ENCODE assay signal across 6 cellular contexts in the genomic region with DNA sequence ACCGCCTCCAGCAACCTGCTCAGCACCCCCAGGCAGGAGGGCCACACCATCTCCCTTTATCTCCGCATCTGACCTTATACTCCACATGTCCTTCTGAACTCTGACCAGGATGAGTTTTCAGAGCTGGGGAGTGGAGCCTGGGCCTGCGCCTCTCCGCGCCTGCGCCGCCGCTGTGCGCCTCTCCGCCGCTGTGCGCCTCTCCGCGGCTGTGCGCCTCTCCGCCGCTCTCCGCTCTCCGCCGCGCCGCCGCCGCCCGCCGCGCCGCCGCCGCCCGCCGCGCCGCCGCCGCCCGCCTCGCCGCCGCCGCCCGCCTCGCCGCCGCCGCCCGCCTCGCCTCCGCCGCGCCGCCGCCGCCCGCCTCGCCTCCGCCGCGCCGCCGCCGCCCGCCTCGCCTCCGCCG.
DNase-seq lines count a peak whose midpoint lies in the region; ATAC-seq, FAIRE-seq and TF ChIP-seq lines count a peak whose summit lies in the region.
"Not testable (repeated sequence)": the region's sequence is repeated elsewhere in the genome, so short reads cannot be mapped to it uniquely, and the experiment has no call there.

No MANE protein-coding gene starts in this region.

- H2BK15ac ChIP-seq in mesendoderm (replicated peaks; ENCODE audit: low read depth): not testable (repeated sequence)

- not testable (repeated sequence) for H3K36me3 Mint-ChIP-seq in activated CD4-positive, alpha-beta T cell treated with anti-CD3 and anti-CD28 coated beads, Interleukin-2, amount 10 ng/mL, durations not matched to agents 24 days and 14 days (ENCODE audit: low read depth); glutamatergic neuron (ENCODE audit: unreplicated experiment); osteocyte (ENCODE audit: unreplicated experiment)

- H3K4me1 ChIP-seq in kidney (ENCODE audit: control insufficient read depth in 1 of 2, insufficient read depth in 1 of 2, low read depth in 1 of 2, low read length in 2 of 2); mesendoderm (ENCODE audit: control insufficient read depth, low read depth, low read length): not testable (repeated sequence)

- intact Hi-C loops in activated CD4-positive, alpha-beta T cell treated with anti-CD3 and anti-CD28 coated beads, Interleukin-2, amount 10 ng/mL, durations not matched to agents 24 days and 14 days (cut with micrococcal nuclease); kidney (cut with DNase I): not testable (repeated sequence)

- not testable (repeated sequence) for H3K27ac ChIP-seq in kidney (ENCODE audit: low read depth in 2 of 2, low read length in 2 of 2); mesendoderm (ENCODE audit: low read depth, low read length)

- not testable (repeated sequence) for H3K4me2 ChIP-seq in mesendoderm (ENCODE audit: low read length)

- not testable (repeated sequence) for FAIRE-seq in kidney (lab: Jason Lieb, UNC)

- not testable (repeated sequence) for H3K23ac ChIP-seq in mesendoderm (ENCODE audit: low read length)

- not testable (repeated sequence) for H3K18ac ChIP-seq in mesendoderm (ENCODE audit: low read length)

- TF ChIP-seq CTCF in glutamatergic neuron (IDR thresholded peaks at IDR 0.05; ENCODE audit: partially characterized antibody, unreplicated experiment); kidney (IDR thresholded peaks at IDR 0.05; ENCODE audit: borderline replicate concordance, extremely low read depth, insufficient read depth); osteocyte (IDR thresholded peaks at IDR 0.05): not testable (repeated sequence)

- not testable (repeated sequence) for H3K27me3 Mint-ChIP-seq in activated CD4-positive, alpha-beta T cell treated with anti-CD3 and anti-CD28 coated beads, Interleukin-2, amount 10 ng/mL, durations not matched to agents 24 days and 14 days; glutamatergic neuron (ENCODE audit: unreplicated experiment); osteocyte (ENCODE audit: unreplicated experiment)

- peak; percentile 52 for ATAC-seq in GM21381 (IDR thresholded peaks at IDR 0.05; ENCODE audit: unreplicated experiment)

- WGBS in mesendoderm (ENCODE audit: extremely low coverage, insufficient coverage, low lambda C conversion rate): no CpG with 5 or more reads among the region's 66 CpGs

- not testable (repeated sequence) for H3K4me3 ChIP-seq in kidney (ENCODE audit: low read length in 2 of 2); mesendoderm (ENCODE audit: low read length)

- H3K4me3 Mint-ChIP-seq in activated CD4-positive, alpha-beta T cell treated with anti-CD3 and anti-CD28 coated beads, Interleukin-2, amount 10 ng/mL, durations not matched to agents 24 days and 14 days; glutamatergic neuron (ENCODE audit: unreplicated experiment): not testable (repeated sequence)
- peak overlapping the region; percentile 26 for H3K4me3 Mint-ChIP-seq in osteocyte (ENCODE audit: unreplicated experiment)

- not testable (repeated sequence) for H2BK120ac ChIP-seq in mesendoderm (ENCODE audit: low read depth, low read length)

- H3K79me1 ChIP-seq in mesendoderm (ENCODE audit: low read length): not testable (repeated sequence)

- H3K79me2 ChIP-seq in mesendoderm (ENCODE audit: control insufficient read depth, insufficient read depth, low read length): not testable (repeated sequence)

- H2BK5ac ChIP-seq in mesendoderm (ENCODE audit: low read length): not testable (repeated sequence)

- H3K9me3 Mint-ChIP-seq in activated CD4-positive, alpha-beta T cell treated with anti-CD3 and anti-CD28 coated beads, Interleukin-2, amount 10 ng/mL, durations not matched to agents 24 days and 14 days; glutamatergic neuron (ENCODE audit: unreplicated experiment); osteocyte (ENCODE audit: unreplicated experiment): not testable (repeated sequence)

- not testable (repeated sequence) for H3K4me1 Mint-ChIP-seq in activated CD4-positive, alpha-beta T cell treated with anti-CD3 and anti-CD28 coated beads, Interleukin-2, amount 10 ng/mL, durations not matched to agents 24 days and 14 days; glutamatergic neuron (ENCODE audit: low read depth, unreplicated experiment); osteocyte (ENCODE audit: unreplicated experiment)

- not testable (repeated sequence) for H3K36me3 ChIP-seq in kidney (ENCODE audit: control insufficient read depth in 1 of 2, insufficient read depth in 2 of 2, low read length in 2 of 2); mesendoderm (ENCODE audit: control insufficient read depth, insufficient read depth, low read length)

- not testable (repeated sequence) for H4K8ac ChIP-seq in mesendoderm (ENCODE audit: low read depth, low read length)

- not testable (repeated sequence) for H3K9me3 ChIP-seq in kidney (ENCODE audit: control insufficient read depth in 1 of 2, low read length in 2 of 2)

- H3K56ac ChIP-seq in mesendoderm (ENCODE audit: low read length): not testable (repeated sequence)

- H3K27ac Mint-ChIP-seq in activated CD4-positive, alpha-beta T cell treated with anti-CD3 and anti-CD28 coated beads, Interleukin-2, amount 10 ng/mL, durations not matched to agents 24 days and 14 days; glutamatergic neuron (ENCODE audit: unreplicated experiment); osteocyte (ENCODE audit: unreplicated experiment): not testable (repeated sequence)

- not testable (repeated sequence) for H2AK5ac ChIP-seq in mesendoderm (ENCODE audit: low read length)

- H3K27me3 ChIP-seq in mesendoderm (ENCODE audit: insufficient read depth, low read length, poor library complexity): not testable (repeated sequence)

- H4K5ac ChIP-seq in mesendoderm (ENCODE audit: low read length): not testable (repeated sequence)

- H3K4ac ChIP-seq in mesendoderm (ENCODE audit: low read depth, low read length): not testable (repeated sequence)

- DNase-seq in activated CD4-positive, alpha-beta T cell treated with anti-CD3 and anti-CD28 coated beads, Interleukin-2, amount 10 ng/mL, durations not matched to agents 24 days and 14 days: peak; percentile 2
- DNase-seq in glutamatergic neuron (peak; percentile 12), kidney (peak; percentile 0), mesendoderm (peak; percentile 0)
- not testable (repeated sequence) for DNase-seq in osteocyte (ENCODE audit: extremely low spot score, unreplicated experiment)

- not testable (repeated sequence) for H3K9ac ChIP-seq in kidney (ENCODE audit: low read length in 2 of 2); mesendoderm (ENCODE audit: low read length)
